ENCODE assay signal across 7 cellular contexts in genomic region chr3:42547401-42547945, GRCh38. TPM values are rescaled to one million over a fixed set of nuclear protein-coding genes. Genes with fewer than 3 reads are reported as not detected.
DNase-seq lines count a peak whose midpoint lies in the region; ATAC-seq, FAIRE-seq and TF ChIP-seq lines count a peak whose summit lies in the region.

No MANE protein-coding gene starts in this region.

- no peaks in the 10 kb centered on the region for H3K27me3 ChIP-seq in left ventricle myocardium inferior (ENCODE audit: low read depth)

- H3K27ac ChIP-seq in left ventricle myocardium inferior (replicated peaks): peak overlapping the region; percentile 61

- H3K9me3 ChIP-seq in left ventricle myocardium inferior (replicated peaks): no peaks in the 10 kb centered on the region

- ATAC-seq in GM19463 (IDR thresholded peaks at IDR 0.05; ENCODE audit: unreplicated experiment): no peak

- H3K36me3 ChIP-seq in left ventricle myocardium inferior: peaks cover 18% of the 10 kb centered on the region

- peak; percentile 97 for TF ChIP-seq CTCF in GM12873 (IDR thresholded peaks at IDR 0.05; ENCODE audit: insufficient read depth, low read depth, low read length, missing control alignments)
- TF ChIP-seq CTCF in left ventricle myocardium inferior (IDR thresholded peaks at IDR 0.05; ENCODE audit: borderline replicate concordance): peak; percentile 98

- peaks cover 36% of the 10 kb centered on the region for H3K4me1 ChIP-seq in left ventricle myocardium inferior

- intact Hi-C loops in left ventricle myocardium inferior (cut with micrococcal nuclease): no loop called here

- no peak overlapping the region for H3K4me3 ChIP-seq in left ventricle myocardium inferior

- DNase-seq in HTR-8/SVneo (ENCODE audit: insufficient read length, low spot score) (peak; percentile 66), SW480 (ENCODE audit: low spot score) (peak; percentile 47), left ventricle myocardium inferior (peak; percentile 67), retina (peak; percentile 72)
- DNase-seq in activated naive CD8-positive, alpha-beta T cell treated with anti-CD3 and anti-CD28 coated beads, Interleukin-2, amount 50 U/mL, for 16 hours (ENCODE audit: low read depth, low spot score): peak; percentile 36

- no peak for FAIRE-seq in HTR-8/SVneo (lab: Jason Lieb, UNC)

RNA-seq across cellular contexts. Expression of gene SEC22C, which starts 34.3 kb away (rescaled TPM):
- 23.0 TPM for total RNA-seq in left ventricle myocardium inferior

RNA-seq across cellular contexts. Expression of gene SS18L2, which starts 43.2 kb away (rescaled TPM):
- 12.2 TPM for total RNA-seq in left ventricle myocardium inferior

RNA-seq across cellular contexts. Expression of gene VIPR1, which starts 45.0 kb away (rescaled TPM):
- 1.7 TPM for total RNA-seq in left ventricle myocardium inferior

RNA-seq across cellular contexts. Expression of gene NKTR, which starts 53.0 kb away (rescaled TPM):
- total RNA-seq in left ventricle myocardium inferior: 20.0 TPM
